In genomic region chr9:94921656-94922055, GRCh38 we compare ENCODE assay signal across 10 cellular contexts.
DNase-seq lines count a peak whose midpoint lies in the region; ATAC-seq and TF ChIP-seq lines count a peak whose summit lies in the region.
"Had no signal": no experiment of that assay in that cellular context is flagged by ENCODE, and none has a peak within 500 bp of the region (broad histone marks: within the 10 kb centered on the region; RNA-seq: fewer than 3 reads in every experiment).

No MANE protein-coding gene starts in this region.

- no peaks in the 10 kb centered on the region for H3K27me3 Mint-ChIP-seq in activated T-helper 17 cell treated with anti-CD3 and anti-CD28 coated beads, Interleukin-2, amount 50 U/mL, for 72 hours

- no peaks in the 10 kb centered on the region for H3K9me3 Mint-ChIP-seq in activated T-helper 17 cell treated with anti-CD3 and anti-CD28 coated beads, Interleukin-2, amount 50 U/mL, for 72 hours
- H3K9me3 Mint-ChIP-seq: immature natural killer cell had no signal

- no peaks in the 10 kb centered on the region for H4K20me1 ChIP-seq in fibroblast of lung (ENCODE audit: control insufficient read depth, extremely low read depth, insufficient read depth, low read length)

- H3K9me3 ChIP-seq in RWPE2 (ENCODE audit: severe bottlenecking) = no peaks in the 10 kb centered on the region
- H3K9me3 ChIP-seq in fibroblast of lung (ENCODE audit: control insufficient read depth, insufficient read depth, low read depth, low read length) = no peaks in the 10 kb centered on the region
- no peaks in the 10 kb centered on the region for H3K9me3 ChIP-seq in prostate gland

- peak overlapping the region; percentile 93 for H3K27ac ChIP-seq in RWPE2 (ENCODE audit: poor library complexity, severe bottlenecking)
- peak overlapping the region; percentile 91 for H3K27ac ChIP-seq in fibroblast of lung (ENCODE audit: insufficient read depth, low read length)
- peak overlapping the region; percentile 69 to 75 for H3K27ac ChIP-seq in prostate gland
- H3K27ac ChIP-seq: C4-2B had no signal

- H3K4me3 ChIP-seq in AG09309 (ENCODE audit: control insufficient read depth, low read depth, low read length) (peak overlapping the region; percentile 5; the same call in 1 of the 2 replicates), RWPE2 (ENCODE audit: severe bottlenecking) (no peak overlapping the region), fibroblast of lung (replicated peaks in 1 of 4; ENCODE audit: control extremely low read depth in 1 of 4, insufficient read depth in 1 of 4, low read depth in 3 of 4, low read length in 4 of 4) (no peak overlapping the region), prostate gland (no peak overlapping the region)

- WGBS in prostate gland = 75% methylated on average over 11 of the region's 11 CpGs

- no peak for ATAC-seq in RWPE2 (ENCODE audit: low read depth)
- no peak for ATAC-seq in activated T-helper 17 cell treated with anti-CD3 and anti-CD28 coated beads, Interleukin-2, amount 50 U/mL, for 72 hours (replicated peaks)
- no peak for ATAC-seq in GM19328 (IDR thresholded peaks at IDR 0.05; ENCODE audit: unreplicated experiment)
- ATAC-seq in HG03565 (IDR thresholded peaks at IDR 0.05; ENCODE audit: unreplicated experiment) = no peak

- H3K4me3 Mint-ChIP-seq in activated T-helper 17 cell treated with anti-CD3 and anti-CD28 coated beads, Interleukin-2, amount 50 U/mL, for 72 hours = no peak overlapping the region
- H3K4me3 Mint-ChIP-seq: immature natural killer cell had no signal

- DNase-seq in AG09309 (ENCODE audit: low read depth) = no peak
- no peak for DNase-seq in RWPE2 (ENCODE audit: low spot score)
- no peak for DNase-seq in fibroblast of lung (ENCODE audit: low read depth in 2 of 2)
- DNase-seq in prostate gland (ENCODE audit: low spot score) = no peak
- no peak for DNase-seq in hepatic stellate cell (ENCODE audit: low spot score)
- DNase-seq: immature natural killer cell had no signal

- H2AFZ ChIP-seq in fibroblast of lung (ENCODE audit: low read length) = no peak overlapping the region

- no peaks in the 10 kb centered on the region for H3K79me2 ChIP-seq in fibroblast of lung (ENCODE audit: control insufficient read depth, insufficient read depth, low read length)

- no peaks in the 10 kb centered on the region for H3K27me3 ChIP-seq in RWPE2 (ENCODE audit: insufficient read depth, poor library complexity, severe bottlenecking)
- no peaks in the 10 kb centered on the region for H3K27me3 ChIP-seq in fibroblast of lung (ENCODE audit: control insufficient read depth, insufficient read depth, low read length)
- no peaks in the 10 kb centered on the region for H3K27me3 ChIP-seq in prostate gland (replicated peaks; ENCODE audit: insufficient read depth)

- no peaks in the 10 kb centered on the region for H3K4me1 Mint-ChIP-seq in activated T-helper 17 cell treated with anti-CD3 and anti-CD28 coated beads, Interleukin-2, amount 50 U/mL, for 72 hours

- H3K27ac Mint-ChIP-seq in activated T-helper 17 cell treated with anti-CD3 and anti-CD28 coated beads, Interleukin-2, amount 50 U/mL, for 72 hours = no peak overlapping the region
- H3K27ac Mint-ChIP-seq: immature natural killer cell had no signal

- TF ChIP-seq CTCF in AG09309 (IDR thresholded peaks at IDR 0.05; ENCODE audit: control insufficient read depth, insufficient read depth, low read depth, low read length, missing control alignments) (no peak), RWPE2 (IDR thresholded peaks at IDR 0.05; ENCODE audit: poor library complexity, severe bottlenecking) (no peak), fibroblast of lung (conservative IDR thresholded peaks at IDR 0.05 in 1 of 2, IDR thresholded peaks at IDR 0.05 in 1 of 2; ENCODE audit: low read depth in 1 of 2, low read length in 2 of 2) (no peak), prostate gland (IDR thresholded peaks at IDR 0.05) (no peak)

- H3K4me2 ChIP-seq in fibroblast of lung (ENCODE audit: extremely low read depth, insufficient read depth, low read length) = peak overlapping the region; percentile 26

- no peaks in the 10 kb centered on the region for H3K36me3 Mint-ChIP-seq in activated T-helper 17 cell treated with anti-CD3 and anti-CD28 coated beads, Interleukin-2, amount 50 U/mL, for 72 hours (ENCODE audit: low read depth)

- intact Hi-C loops in prostate gland (cut with DNase I) = loop anchor here (2.0 to 5.0 kb wide), 5 partner anchors 55 to 119 kb away; no protein-coding TSS in a partner anchor

- H3K9ac ChIP-seq in fibroblast of lung (ENCODE audit: insufficient read depth, low read length) = peak overlapping the region; percentile 1

- H3K4me1 ChIP-seq in RWPE2 (ENCODE audit: insufficient read depth, poor library complexity, severe bottlenecking) = peaks cover 60% of the 10 kb centered on the region
- H3K4me1 ChIP-seq in fibroblast of lung (ENCODE audit: control insufficient read depth, extremely low read depth, insufficient read depth, low read length) = peaks cover 25% of the 10 kb centered on the region
- H3K4me1 ChIP-seq in prostate gland (replicated peaks) = peaks cover 7% of the 10 kb centered on the region

- H3K36me3 ChIP-seq in RWPE2 (ENCODE audit: low read depth) (no peaks in the 10 kb centered on the region), fibroblast of lung (ENCODE audit: control insufficient read depth, insufficient read depth, low read length) (no peaks in the 10 kb centered on the region), prostate gland (no peaks in the 10 kb centered on the region)

- TF ChIP-seq POLR2A in prostate gland (IDR thresholded peaks at IDR 0.05) = no peak
